In the genomic region with DNA sequence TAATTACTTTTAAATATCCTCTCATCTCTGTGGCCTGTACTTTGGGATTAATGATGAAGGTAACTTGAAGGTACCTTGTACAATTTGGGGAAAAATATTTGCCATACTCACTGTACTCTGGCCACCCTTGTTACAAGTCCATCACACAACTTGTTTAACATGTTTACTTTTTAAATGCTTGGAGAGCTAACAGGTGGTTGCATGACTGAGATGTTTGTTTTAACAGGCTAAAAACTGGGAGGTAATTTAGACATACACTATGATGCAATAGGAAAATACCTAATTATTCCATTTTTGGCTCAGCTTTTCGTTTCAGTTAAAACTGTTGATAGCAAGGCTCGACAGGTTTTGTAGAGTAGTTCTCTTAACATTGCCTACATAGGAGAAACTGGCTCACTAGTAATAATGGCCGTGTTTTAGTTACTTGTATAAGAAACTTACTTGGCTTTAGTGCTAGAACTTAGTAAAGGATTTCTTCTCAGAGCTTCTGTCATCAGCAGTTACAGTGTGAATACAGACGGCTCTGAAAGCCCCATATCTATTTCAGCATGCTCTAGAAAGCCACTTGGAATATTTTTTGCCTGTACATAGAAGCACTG, we compare ENCODE assay signal across 1 cellular context.
TF ChIP-seq lines count a peak whose summit lies in the region.

No MANE protein-coding gene starts in this region.

TF ChIP-seq in HepG2, 621 proteins besides CTCF, POLR2A, EP300 and RAD21 (continued from another document and continues in another):
- TF ChIP-seq, protein P1, sequence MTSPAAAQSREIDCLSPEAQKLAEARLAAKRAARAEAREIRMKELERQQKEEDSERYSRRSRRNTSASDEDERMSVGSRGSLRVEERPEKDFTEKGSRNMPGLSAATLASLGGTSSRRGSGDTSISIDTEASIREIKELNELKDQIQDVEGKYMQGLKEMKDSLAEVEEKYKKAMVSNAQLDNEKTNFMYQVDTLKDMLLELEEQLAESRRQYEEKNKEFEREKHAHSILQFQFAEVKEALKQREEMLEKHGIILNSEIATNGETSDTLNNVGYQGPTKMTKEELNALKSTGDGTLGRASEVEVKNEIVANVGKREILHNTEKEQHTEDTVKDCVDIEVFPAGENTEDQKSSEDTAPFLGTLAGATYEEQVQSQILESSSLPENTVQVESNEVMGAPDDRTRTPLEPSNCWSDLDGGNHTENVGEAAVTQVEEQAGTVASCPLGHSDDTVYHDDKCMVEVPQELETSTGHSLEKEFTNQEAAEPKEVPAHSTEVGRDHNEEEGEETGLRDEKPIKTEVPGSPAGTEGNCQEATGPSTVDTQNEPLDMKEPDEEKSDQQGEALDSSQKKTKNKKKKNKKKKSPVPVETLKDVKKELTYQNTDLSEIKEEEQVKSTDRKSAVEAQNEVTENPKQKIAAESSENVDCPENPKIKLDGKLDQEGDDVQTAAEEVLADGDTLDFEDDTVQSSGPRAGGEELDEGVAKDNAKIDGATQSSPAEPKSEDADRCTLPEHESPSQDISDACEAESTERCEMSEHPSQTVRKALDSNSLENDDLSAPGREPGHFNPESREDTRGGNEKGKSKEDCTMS (CRISPR knock-in tag; conservative IDR thresholded peaks at IDR 0.05): no peak
- TF ChIP-seq, protein P2, sequence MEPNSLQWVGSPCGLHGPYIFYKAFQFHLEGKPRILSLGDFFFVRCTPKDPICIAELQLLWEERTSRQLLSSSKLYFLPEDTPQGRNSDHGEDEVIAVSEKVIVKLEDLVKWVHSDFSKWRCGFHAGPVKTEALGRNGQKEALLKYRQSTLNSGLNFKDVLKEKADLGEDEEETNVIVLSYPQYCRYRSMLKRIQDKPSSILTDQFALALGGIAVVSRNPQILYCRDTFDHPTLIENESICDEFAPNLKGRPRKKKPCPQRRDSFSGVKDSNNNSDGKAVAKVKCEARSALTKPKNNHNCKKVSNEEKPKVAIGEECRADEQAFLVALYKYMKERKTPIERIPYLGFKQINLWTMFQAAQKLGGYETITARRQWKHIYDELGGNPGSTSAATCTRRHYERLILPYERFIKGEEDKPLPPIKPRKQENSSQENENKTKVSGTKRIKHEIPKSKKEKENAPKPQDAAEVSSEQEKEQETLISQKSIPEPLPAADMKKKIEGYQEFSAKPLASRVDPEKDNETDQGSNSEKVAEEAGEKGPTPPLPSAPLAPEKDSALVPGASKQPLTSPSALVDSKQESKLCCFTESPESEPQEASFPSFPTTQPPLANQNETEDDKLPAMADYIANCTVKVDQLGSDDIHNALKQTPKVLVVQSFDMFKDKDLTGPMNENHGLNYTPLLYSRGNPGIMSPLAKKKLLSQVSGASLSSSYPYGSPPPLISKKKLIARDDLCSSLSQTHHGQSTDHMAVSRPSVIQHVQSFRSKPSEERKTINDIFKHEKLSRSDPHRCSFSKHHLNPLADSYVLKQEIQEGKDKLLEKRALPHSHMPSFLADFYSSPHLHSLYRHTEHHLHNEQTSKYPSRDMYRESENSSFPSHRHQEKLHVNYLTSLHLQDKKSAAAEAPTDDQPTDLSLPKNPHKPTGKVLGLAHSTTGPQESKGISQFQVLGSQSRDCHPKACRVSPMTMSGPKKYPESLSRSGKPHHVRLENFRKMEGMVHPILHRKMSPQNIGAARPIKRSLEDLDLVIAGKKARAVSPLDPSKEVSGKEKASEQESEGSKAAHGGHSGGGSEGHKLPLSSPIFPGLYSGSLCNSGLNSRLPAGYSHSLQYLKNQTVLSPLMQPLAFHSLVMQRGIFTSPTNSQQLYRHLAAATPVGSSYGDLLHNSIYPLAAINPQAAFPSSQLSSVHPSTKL (CRISPR knock-in tag; IDR thresholded peaks at IDR 0.05): peak; percentile 83
- TF ChIP-seq TARDBP (CRISPR knock-in tag; IDR thresholded peaks at IDR 0.05) (peak; percentile 59; the same call in 1 of the 2 replicates), ZIK1 (CRISPR knock-in tag; IDR thresholded peaks at IDR 0.05; ENCODE audit: borderline replicate concordance, low read depth) (no peak), ZZZ3 (CRISPR knock-in tag; IDR thresholded peaks at IDR 0.05; ENCODE audit: borderline replicate concordance) (no peak), ZNF296 (CRISPR knock-in tag; conservative IDR thresholded peaks at IDR 0.05) (no peak), ZSCAN30 (CRISPR knock-in tag; IDR thresholded peaks at IDR 0.05) (no peak), HOXA7 (CRISPR knock-in tag; IDR thresholded peaks at IDR 0.05) (no peak), ZNF230 (CRISPR knock-in tag; IDR thresholded peaks at IDR 0.05) (no peak), XRCC5 (optimal IDR thresholded peaks at IDR 0.05; ENCODE audit: low read length) (no peak), NAIF1 (CRISPR knock-in tag; IDR thresholded peaks at IDR 0.05; ENCODE audit: borderline replicate concordance) (no peak), PLRG1 (conservative IDR thresholded peaks at IDR 0.05) (no peak), TSC22D2 (CRISPR knock-in tag; IDR thresholded peaks at IDR 0.05; ENCODE audit: borderline replicate concordance) (no peak), CBFB (CRISPR knock-in tag; IDR thresholded peaks at IDR 0.05) (0 out of 2 replicates have a peak, but pooled peaks have one; percentile 19), SAFB2 (CRISPR knock-in tag; IDR thresholded peaks at IDR 0.05; ENCODE audit: borderline replicate concordance, low read depth) (no peak), REPIN1 (CRISPR knock-in tag; IDR thresholded peaks at IDR 0.05; ENCODE audit: borderline replicate concordance, low read depth) (no peak), NR2F1 (CRISPR knock-in tag; IDR thresholded peaks at IDR 0.05) (no peak), DNMT1 (CRISPR knock-in tag; IDR thresholded peaks at IDR 0.05) (no peak), ZNF83 (CRISPR knock-in tag; IDR thresholded peaks at IDR 0.05; ENCODE audit: borderline replicate concordance) (no peak), WIZ (CRISPR knock-in tag; IDR thresholded peaks at IDR 0.05) (no peak), DR1 (CRISPR knock-in tag; IDR thresholded peaks at IDR 0.05) (no peak), ZNF766 (CRISPR knock-in tag; IDR thresholded peaks at IDR 0.05; ENCODE audit: borderline replicate concordance) (no peak), PAX8 (CRISPR knock-in tag; IDR thresholded peaks at IDR 0.05; ENCODE audit: borderline replicate concordance) (no peak), ZBTB7A (CRISPR knock-in tag; IDR thresholded peaks at IDR 0.05) (no peak)
- TF ChIP-seq, protein P3, sequence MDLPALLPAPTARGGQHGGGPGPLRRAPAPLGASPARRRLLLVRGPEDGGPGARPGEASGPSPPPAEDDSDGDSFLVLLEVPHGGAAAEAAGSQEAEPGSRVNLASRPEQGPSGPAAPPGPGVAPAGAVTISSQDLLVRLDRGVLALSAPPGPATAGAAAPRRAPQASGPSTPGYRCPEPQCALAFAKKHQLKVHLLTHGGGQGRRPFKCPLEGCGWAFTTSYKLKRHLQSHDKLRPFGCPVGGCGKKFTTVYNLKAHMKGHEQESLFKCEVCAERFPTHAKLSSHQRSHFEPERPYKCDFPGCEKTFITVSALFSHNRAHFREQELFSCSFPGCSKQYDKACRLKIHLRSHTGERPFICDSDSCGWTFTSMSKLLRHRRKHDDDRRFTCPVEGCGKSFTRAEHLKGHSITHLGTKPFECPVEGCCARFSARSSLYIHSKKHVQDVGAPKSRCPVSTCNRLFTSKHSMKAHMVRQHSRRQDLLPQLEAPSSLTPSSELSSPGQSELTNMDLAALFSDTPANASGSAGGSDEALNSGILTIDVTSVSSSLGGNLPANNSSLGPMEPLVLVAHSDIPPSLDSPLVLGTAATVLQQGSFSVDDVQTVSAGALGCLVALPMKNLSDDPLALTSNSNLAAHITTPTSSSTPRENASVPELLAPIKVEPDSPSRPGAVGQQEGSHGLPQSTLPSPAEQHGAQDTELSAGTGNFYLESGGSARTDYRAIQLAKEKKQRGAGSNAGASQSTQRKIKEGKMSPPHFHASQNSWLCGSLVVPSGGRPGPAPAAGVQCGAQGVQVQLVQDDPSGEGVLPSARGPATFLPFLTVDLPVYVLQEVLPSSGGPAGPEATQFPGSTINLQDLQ (CRISPR knock-in tag; IDR thresholded peaks at IDR 0.05): no peak
- TF ChIP-seq, protein P4, sequence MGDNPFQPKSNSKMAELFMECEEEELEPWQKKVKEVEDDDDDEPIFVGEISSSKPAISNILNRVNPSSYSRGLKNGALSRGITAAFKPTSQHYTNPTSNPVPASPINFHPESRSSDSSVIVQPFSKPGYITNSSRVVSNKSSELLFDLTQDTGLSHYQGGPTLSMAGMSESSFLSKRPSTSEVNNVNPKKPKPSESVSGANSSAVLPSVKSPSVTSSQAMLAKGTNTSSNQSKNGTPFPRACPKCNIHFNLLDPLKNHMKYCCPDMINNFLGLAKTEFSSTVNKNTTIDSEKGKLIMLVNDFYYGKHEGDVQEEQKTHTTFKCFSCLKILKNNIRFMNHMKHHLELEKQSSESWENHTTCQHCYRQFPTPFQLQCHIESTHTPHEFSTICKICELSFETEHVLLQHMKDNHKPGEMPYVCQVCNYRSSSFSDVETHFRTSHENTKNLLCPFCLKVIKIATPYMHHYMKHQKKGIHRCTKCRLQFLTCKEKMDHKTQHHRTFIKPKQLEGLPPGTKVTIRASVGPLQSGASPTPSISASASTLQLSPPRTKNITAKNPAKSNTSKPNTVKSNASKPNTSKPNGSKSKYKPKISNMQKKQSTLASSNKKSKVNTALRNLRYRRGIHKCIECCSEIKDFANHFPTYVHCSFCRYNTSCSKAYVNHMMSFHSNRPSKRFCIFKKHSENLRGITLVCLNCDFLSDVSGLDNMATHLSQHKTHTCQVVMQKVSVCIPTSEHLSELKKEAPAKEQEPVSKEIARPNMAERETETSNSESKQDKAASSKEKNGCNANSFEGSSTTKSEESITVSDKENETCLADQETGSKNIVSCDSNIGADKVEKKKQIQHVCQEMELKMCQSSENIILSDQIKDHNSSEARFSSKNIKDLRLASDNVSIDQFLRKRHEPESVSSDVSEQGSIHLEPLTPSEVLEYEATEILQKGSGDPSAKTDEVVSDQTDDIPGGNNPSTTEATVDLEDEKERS (CRISPR knock-in tag; IDR thresholded peaks at IDR 0.05): no peak
- TF ChIP-seq, protein P5, sequence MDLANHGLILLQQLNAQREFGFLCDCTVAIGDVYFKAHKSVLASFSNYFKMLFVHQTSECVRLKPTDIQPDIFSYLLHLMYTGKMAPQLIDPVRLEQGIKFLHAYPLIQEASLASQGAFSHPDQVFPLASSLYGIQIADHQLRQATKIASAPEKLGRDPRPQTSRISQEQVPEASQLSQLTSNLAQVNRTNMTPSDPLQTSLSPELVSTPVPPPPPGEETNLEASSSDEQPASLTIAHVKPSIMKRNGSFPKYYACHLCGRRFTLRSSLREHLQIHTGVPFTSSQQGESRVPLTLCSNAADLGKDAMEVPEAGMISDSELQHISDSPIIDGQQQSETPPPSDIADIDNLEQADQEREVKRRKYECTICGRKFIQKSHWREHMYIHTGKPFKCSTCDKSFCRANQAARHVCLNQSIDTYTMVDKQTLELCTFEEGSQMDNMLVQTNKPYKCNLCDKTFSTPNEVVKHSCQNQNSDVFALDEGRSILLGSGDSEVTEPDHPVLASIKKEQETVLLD (CRISPR knock-in tag; IDR thresholded peaks at IDR 0.05; ENCODE audit: low read depth): no peak
- TF ChIP-seq, protein P6, sequence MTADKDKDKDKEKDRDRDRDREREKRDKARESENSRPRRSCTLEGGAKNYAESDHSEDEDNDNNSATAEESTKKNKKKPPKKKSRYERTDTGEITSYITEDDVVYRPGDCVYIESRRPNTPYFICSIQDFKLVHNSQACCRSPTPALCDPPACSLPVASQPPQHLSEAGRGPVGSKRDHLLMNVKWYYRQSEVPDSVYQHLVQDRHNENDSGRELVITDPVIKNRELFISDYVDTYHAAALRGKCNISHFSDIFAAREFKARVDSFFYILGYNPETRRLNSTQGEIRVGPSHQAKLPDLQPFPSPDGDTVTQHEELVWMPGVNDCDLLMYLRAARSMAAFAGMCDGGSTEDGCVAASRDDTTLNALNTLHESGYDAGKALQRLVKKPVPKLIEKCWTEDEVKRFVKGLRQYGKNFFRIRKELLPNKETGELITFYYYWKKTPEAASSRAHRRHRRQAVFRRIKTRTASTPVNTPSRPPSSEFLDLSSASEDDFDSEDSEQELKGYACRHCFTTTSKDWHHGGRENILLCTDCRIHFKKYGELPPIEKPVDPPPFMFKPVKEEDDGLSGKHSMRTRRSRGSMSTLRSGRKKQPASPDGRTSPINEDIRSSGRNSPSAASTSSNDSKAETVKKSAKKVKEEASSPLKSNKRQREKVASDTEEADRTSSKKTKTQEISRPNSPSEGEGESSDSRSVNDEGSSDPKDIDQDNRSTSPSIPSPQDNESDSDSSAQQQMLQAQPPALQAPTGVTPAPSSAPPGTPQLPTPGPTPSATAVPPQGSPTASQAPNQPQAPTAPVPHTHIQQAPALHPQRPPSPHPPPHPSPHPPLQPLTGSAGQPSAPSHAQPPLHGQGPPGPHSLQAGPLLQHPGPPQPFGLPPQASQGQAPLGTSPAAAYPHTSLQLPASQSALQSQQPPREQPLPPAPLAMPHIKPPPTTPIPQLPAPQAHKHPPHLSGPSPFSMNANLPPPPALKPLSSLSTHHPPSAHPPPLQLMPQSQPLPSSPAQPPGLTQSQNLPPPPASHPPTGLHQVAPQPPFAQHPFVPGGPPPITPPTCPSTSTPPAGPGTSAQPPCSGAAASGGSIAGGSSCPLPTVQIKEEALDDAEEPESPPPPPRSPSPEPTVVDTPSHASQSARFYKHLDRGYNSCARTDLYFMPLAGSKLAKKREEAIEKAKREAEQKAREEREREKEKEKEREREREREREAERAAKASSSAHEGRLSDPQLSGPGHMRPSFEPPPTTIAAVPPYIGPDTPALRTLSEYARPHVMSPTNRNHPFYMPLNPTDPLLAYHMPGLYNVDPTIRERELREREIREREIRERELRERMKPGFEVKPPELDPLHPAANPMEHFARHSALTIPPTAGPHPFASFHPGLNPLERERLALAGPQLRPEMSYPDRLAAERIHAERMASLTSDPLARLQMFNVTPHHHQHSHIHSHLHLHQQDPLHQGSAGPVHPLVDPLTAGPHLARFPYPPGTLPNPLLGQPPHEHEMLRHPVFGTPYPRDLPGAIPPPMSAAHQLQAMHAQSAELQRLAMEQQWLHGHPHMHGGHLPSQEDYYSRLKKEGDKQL (CRISPR knock-in tag; IDR thresholded peaks at IDR 0.05; ENCODE audit: low read depth): no peak
